In genomic region chr1:41044197-41044596, GRCh38 we compare ENCODE assay signal across 14 cellular contexts. TPM values are rescaled to one million over a fixed set of nuclear protein-coding genes. Genes with fewer than 3 reads are reported as not detected.
DNase-seq lines count a peak whose midpoint lies in the region; ATAC-seq, FAIRE-seq and TF ChIP-seq lines count a peak whose summit lies in the region.
"Had no signal": no experiment of that assay in that cellular context is flagged by ENCODE, and none has a peak within 500 bp of the region (broad histone marks: within the 10 kb centered on the region; RNA-seq: fewer than 3 reads in every experiment).

No MANE protein-coding gene starts in this region.

- H3K36me3 ChIP-seq in CD4-positive, alpha-beta memory T cell (ENCODE audit: insufficient read depth, low read length) = peaks cover 14% of the 10 kb centered on the region
- peaks cover 28% of the 10 kb centered on the region for H3K36me3 ChIP-seq in PC-3 (ENCODE audit: low read depth, low read length)

- H2AFZ ChIP-seq in PC-3 (ENCODE audit: low read length) = no peak overlapping the region

- H3F3A ChIP-seq in PC-3 (ENCODE audit: low read length, unreplicated experiment) = no peaks in the 10 kb centered on the region

- H3K27me3 ChIP-seq in CD4-positive, alpha-beta memory T cell (ENCODE audit: insufficient read depth, low read length) = no peaks in the 10 kb centered on the region
- no peaks in the 10 kb centered on the region for H3K27me3 ChIP-seq in PC-3 (ENCODE audit: low read length)
- H3K27me3 ChIP-seq: sigmoid colon, vagina had no signal

- no peak for DNase-seq in CD4-positive, alpha-beta memory T cell
- no peak for DNase-seq in PC-3
- DNase-seq in epithelial cell of prostate (ENCODE audit: low read depth, low spot score) = no peak
- no peak for DNase-seq in progenitor cell of endocrine pancreas (ENCODE audit: low spot score, unreplicated experiment)
- no peak for DNase-seq in urothelium cell line (ENCODE audit: low spot score)
- DNase-seq in NCI-H2196 treated with DMSO at 0.1 percent for 48 hours (lab: John Stamatoyannopoulos, UW; ENCODE audit: unreplicated experiment) = no peak
- DNase-seq: activated CD4-positive, alpha-beta T cell treated with anti-CD3 and anti-CD28 coated beads for 36 hours; sigmoid colon; stimulated activated CD4-positive, alpha-beta T cell treated with anti-CD3 and anti-CD28 coated beads, Interleukin-4, amount 100 ng/mL, for 1 hour had no signal

- H3K4me2 ChIP-seq in PC-3 (ENCODE audit: low read length) = no peak overlapping the region

- no peaks in the 10 kb centered on the region for H3K9me3 ChIP-seq in CD4-positive, alpha-beta memory T cell (ENCODE audit: control insufficient read depth in 1 of 2, low read length in 2 of 2)
- H3K9me3 ChIP-seq in PC-3 (ENCODE audit: low read length) = no peaks in the 10 kb centered on the region
- H3K9me3 ChIP-seq: sigmoid colon, vagina had no signal

- ATAC-seq in PC-3 (peak; percentile 18; the same call in 1 of the 2 replicates), HG03039 (IDR thresholded peaks at IDR 0.05; ENCODE audit: unreplicated experiment) (no peak)
- ATAC-seq: activated CD4-positive, alpha-beta T cell treated with anti-CD3 and anti-CD28 coated beads for 36 hours had no signal

- CTCF ChIA-PET in CD4-positive, alpha-beta memory T cell (lab: Charles Lee; ENCODE audit: partially characterized antibody) = no interaction called here
- CTCF ChIA-PET in PC-3 (lab: Charles Lee) = no interaction called here

- TF ChIP-seq CTCF in PC-3 (conservative IDR thresholded peaks at IDR 0.05; ENCODE audit: low read depth, low read length) = no peak
- TF ChIP-seq CTCF in progenitor cell of endocrine pancreas (IDR thresholded peaks at IDR 0.05; ENCODE audit: unreplicated experiment) = no peak

- H3K36me3 Mint-ChIP-seq in CD4-positive, alpha-beta memory T cell = peaks cover 57 to 60% of the 10 kb centered on the region in 2 donors
- peaks cover 29% of the 10 kb centered on the region for H3K36me3 Mint-ChIP-seq in progenitor cell of endocrine pancreas (ENCODE audit: insufficient read depth)

- H3K9me2 ChIP-seq in PC-3 (replicated peaks; ENCODE audit: low read length) = no peaks in the 10 kb centered on the region

- H3K79me2 ChIP-seq in PC-3 (ENCODE audit: low read length) = no peaks in the 10 kb centered on the region

- POLR2A ChIA-PET in CD4-positive, alpha-beta memory T cell (lab: Charles Lee; ENCODE audit: partially characterized antibody) = no interaction called here
- POLR2A ChIA-PET in PC-3 (lab: Charles Lee; ENCODE audit: unreplicated experiment) = no interaction called here

- H3K27me3 Mint-ChIP-seq in CD4-positive, alpha-beta memory T cell = no peaks in the 10 kb centered on the region
- no peaks in the 10 kb centered on the region for H3K27me3 Mint-ChIP-seq in progenitor cell of endocrine pancreas
- H3K27me3 Mint-ChIP-seq: activated CD4-positive, alpha-beta T cell treated with anti-CD3 and anti-CD28 coated beads for 36 hours had no signal

- no TSS peak for BruUV-seq in PC-3 (replicated peaks; lab: Mats Ljungman, UMichigan)

- H3K4me1 Mint-ChIP-seq in CD4-positive, alpha-beta memory T cell = peaks cover 6 to 13% (median 8%) of the 10 kb centered on the region in 4 donors
- no peaks in the 10 kb centered on the region for H3K4me1 Mint-ChIP-seq in progenitor cell of endocrine pancreas (ENCODE audit: low read depth)
- H3K4me1 Mint-ChIP-seq: activated CD4-positive, alpha-beta T cell treated with anti-CD3 and anti-CD28 coated beads for 36 hours had no signal

- peak overlapping the region in 5 of 7 donors; percentile 54 to 79 (median 73) for H3K27ac Mint-ChIP-seq in CD4-positive, alpha-beta memory T cell
- H3K27ac Mint-ChIP-seq in progenitor cell of endocrine pancreas = peak overlapping the region; percentile 63
- H3K27ac Mint-ChIP-seq: activated CD4-positive, alpha-beta T cell treated with anti-CD3 and anti-CD28 coated beads for 36 hours had no signal

- FAIRE-seq in urothelium cell line (lab: Jason Lieb, UNC) = no peak
- FAIRE-seq: H54 had no signal

- H3K4me3 ChIP-seq in CD4-positive, alpha-beta memory T cell (ENCODE audit: low read length in 2 of 2) = no peak overlapping the region
- no peak overlapping the region for H3K4me3 ChIP-seq in PC-3 (ENCODE audit: low read length)
- H3K4me3 ChIP-seq: sigmoid colon, vagina had no signal

- peaks cover 10% of the 10 kb centered on the region for H3K4me1 ChIP-seq in CD4-positive, alpha-beta memory T cell (ENCODE audit: insufficient read depth, low read length)
- no peaks in the 10 kb centered on the region for H3K4me1 ChIP-seq in PC-3 (ENCODE audit: insufficient read depth, low read length)

- H3K9ac ChIP-seq in PC-3 (ENCODE audit: low read length) = no peak overlapping the region

- no peak overlapping the region for H3K27ac ChIP-seq in CD4-positive, alpha-beta memory T cell (ENCODE audit: low read depth, low read length)
- H3K27ac ChIP-seq in PC-3 (ENCODE audit: low read length) (no peak overlapping the region), epithelial cell of prostate (peak overlapping the region; percentile 74)
- H3K27ac ChIP-seq: sigmoid colon, vagina had no signal

- H3K4me3 Mint-ChIP-seq in CD4-positive, alpha-beta memory T cell = peak overlapping the region in 1 of 8 donors; percentile 12
- H3K4me3 Mint-ChIP-seq in progenitor cell of endocrine pancreas (ENCODE audit: low read depth) = no peak overlapping the region
- H3K4me3 Mint-ChIP-seq: activated CD4-positive, alpha-beta T cell treated with anti-CD3 and anti-CD28 coated beads for 36 hours; CD14-positive monocyte had no signal

- H3K9me3 Mint-ChIP-seq in CD4-positive, alpha-beta memory T cell = no peaks in the 10 kb centered on the region
- no peaks in the 10 kb centered on the region for H3K9me3 Mint-ChIP-seq in progenitor cell of endocrine pancreas (ENCODE audit: low read depth)

- no peaks in the 10 kb centered on the region for H4K20me1 ChIP-seq in PC-3 (ENCODE audit: low read length)

- intact Hi-C loops in CD4-positive, alpha-beta memory T cell (cut with micrococcal nuclease) = no loop called here
- intact Hi-C loops in PC-3 (cut with micrococcal nuclease) = no loop called here

RNA-seq across cellular contexts. Expression of gene SLFNL1, which starts 22.7 kb away (rescaled TPM):
- total RNA-seq in CD4-positive, alpha-beta memory T cell = 1 to 10 TPM; 1.2 to 1.6 TPM
- polyA plus RNA-seq in CD4-positive, alpha-beta memory T cell = under 1 TPM in 1 of 2 donors, not detected in 1; 0.77 TPM
- total RNA-seq in PC-3 (2014; rRNA removed) (0.12 and 0.22 TPM in 2 replicates), progenitor cell of endocrine pancreas (0.95 and 1.0 TPM in 2 replicates)
- total RNA-seq: Daoy had no signal
